Comparison of ENCODE assay signal across 9 cellular contexts in the genomic region with DNA sequence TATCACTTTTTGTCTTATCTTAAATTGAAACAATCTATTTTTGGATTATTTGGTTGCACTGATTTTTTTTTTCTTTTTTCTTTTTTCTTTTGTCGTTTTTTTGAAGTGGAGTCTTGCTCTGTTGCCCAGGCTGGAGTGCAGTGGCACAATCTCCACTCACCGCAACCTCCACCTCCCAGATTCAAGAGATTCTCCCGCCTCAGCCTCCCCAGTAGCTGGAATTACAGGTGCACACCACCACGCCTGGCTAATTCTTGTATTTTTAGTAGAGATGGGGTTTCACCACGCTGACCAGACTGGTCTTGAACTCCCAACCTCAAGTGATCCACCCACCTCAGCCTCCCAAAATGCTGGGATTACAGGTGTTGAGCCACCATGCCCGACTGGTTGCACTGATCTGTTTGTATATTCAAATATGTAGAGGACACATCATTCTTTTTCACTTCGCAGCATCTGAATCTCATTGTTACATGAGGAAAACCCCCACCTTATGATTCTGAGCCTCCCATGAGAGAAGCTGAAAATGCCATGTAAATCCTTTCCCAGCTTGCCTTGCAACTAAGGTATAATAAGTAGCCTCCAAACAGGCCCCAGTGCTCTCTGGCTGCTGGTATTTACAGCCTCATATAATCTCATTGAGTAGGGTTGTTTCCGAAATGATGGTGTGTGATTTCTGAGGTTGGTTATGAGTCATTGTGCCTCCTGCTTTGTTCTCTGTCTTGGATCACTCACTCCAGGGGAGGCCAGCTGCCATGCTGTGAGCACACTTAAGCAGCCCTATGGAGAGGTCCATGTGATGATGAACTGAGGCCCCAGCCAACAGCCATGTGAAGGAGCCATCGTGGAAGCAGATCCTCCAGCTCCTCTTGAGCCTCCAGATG. TPM values are rescaled to one million over a fixed set of nuclear protein-coding genes. Genes with fewer than 3 reads are reported as not detected.
DNase-seq lines count a peak whose midpoint lies in the region; ATAC-seq, FAIRE-seq and TF ChIP-seq lines count a peak whose summit lies in the region.
"Had no signal": no experiment of that assay in that cellular context is flagged by ENCODE, and none has a peak within 500 bp of the region (broad histone marks: within the 10 kb centered on the region; RNA-seq: fewer than 3 reads in every experiment).

No MANE protein-coding gene starts in this region.

- no peak for TF ChIP-seq RAD21 in A549 (conservative IDR thresholded peaks at IDR 0.05 in 1 of 2, IDR thresholded peaks at IDR 0.05 in 1 of 2)

- H3K4me2 ChIP-seq in A549 (no peak overlapping the region), endothelial cell of umbilical vein (ENCODE audit: insufficient read depth, low read length) (no peak overlapping the region)

- peak overlapping the region; percentile 35 for H2AFZ ChIP-seq in endothelial cell of umbilical vein (ENCODE audit: low read depth, low read length)

- H3K9me3 ChIP-seq in A549 (no peaks in the 10 kb centered on the region), endothelial cell of umbilical vein (replicated peaks; ENCODE audit: control insufficient read depth, insufficient read depth, low read length) (no peaks in the 10 kb centered on the region)

- CTCF ChIA-PET in A549 (lab: Yijun Ruan, JAX) = interaction anchor here (0.7 to 1.9 kb wide), 3 partner anchors 9 to 154 kb away, joined by 3 to 5 read pairs (median 3); no protein-coding TSS in a partner anchor
- CTCF ChIA-PET in endothelial cell of umbilical vein (lab: Charles Lee) = interaction anchor here (1.9 to 2.1 kb wide), 2 partner anchors 10 to 30 kb away, joined by 6 read pairs; no protein-coding TSS in a partner anchor

- 62% methylated on average over 9 of the region's 9 CpGs for WGBS in A549 (ENCODE audit: missing lambda C conversion rate)

- FAIRE-seq in A549 (lab: Jason Lieb, UNC) (no peak), endothelial cell of umbilical vein (lab: Jason Lieb, UNC) (no peak), urothelium cell line (lab: Jason Lieb, UNC) (no peak)
- FAIRE-seq: H1 had no signal

- no peaks in the 10 kb centered on the region for H3K36me3 ChIP-seq in endothelial cell of umbilical vein (ENCODE audit: control insufficient read depth in 2 of 2, extremely low read depth in 1 of 2, insufficient read depth in 2 of 2, low read length in 2 of 2)

- POLR2A ChIA-PET in A549 (lab: Yijun Ruan, JAX) (interaction anchor here (1.0 kb wide), 1 partner anchor 41 kb away, joined by 5 read pairs; a partner anchor contains a TSS), endothelial cell of umbilical vein (lab: Charles Lee) (no interaction called here)

- no peaks in the 10 kb centered on the region for H3K27me3 ChIP-seq in endothelial cell of umbilical vein (ENCODE audit: control insufficient read depth in 2 of 2, insufficient read depth in 2 of 2, low read length in 2 of 2)

- intact Hi-C loops in endothelial cell of umbilical vein (cut with micrococcal nuclease) = no loop called here

- no peak for TF ChIP-seq EP300 in A549 (IDR thresholded peaks at IDR 0.05)

- TF ChIP-seq POLR2A in A549 (IDR thresholded peaks at IDR 0.05; ENCODE audit: low read length) (no peak), endothelial cell of umbilical vein (IDR thresholded peaks at IDR 0.05; ENCODE audit: low read depth, low read length) (no peak)

- no peaks in the 10 kb centered on the region for H3K9me1 ChIP-seq in endothelial cell of umbilical vein (replicated peaks; ENCODE audit: control insufficient read depth, extremely low read depth, insufficient read depth, low read length)

- TF ChIP-seq CTCF in A549 (IDR thresholded peaks at IDR 0.05) (no peak), endothelial cell of umbilical vein (IDR thresholded peaks at IDR 0.05; ENCODE audit: extremely low read depth in 1 of 2, insufficient read depth in 1 of 2, low read depth in 1 of 2, low read length in 2 of 2) (no peak)

- BruUV-seq in endothelial cell of umbilical vein (replicated peaks; lab: Mats Ljungman, UMichigan) = no TSS peak

- no peak overlapping the region for H3K27ac ChIP-seq in A549
- no peak overlapping the region for H3K27ac ChIP-seq in endothelial cell of umbilical vein (ENCODE audit: insufficient read depth, low read depth, low read length)

- no peaks in the 10 kb centered on the region for H4K20me1 ChIP-seq in endothelial cell of umbilical vein (replicated peaks; ENCODE audit: control insufficient read depth, extremely low read depth, insufficient read depth, low read length)

- no peak overlapping the region for H3K4me3 ChIP-seq in A549
- no peak overlapping the region for H3K4me3 ChIP-seq in endothelial cell of umbilical vein (replicated peaks in 1 of 3; ENCODE audit: insufficient read depth in 1 of 3, low read depth in 1 of 3, low read length in 3 of 3)

- H3K4me1 ChIP-seq in A549 (peaks cover 9% of the 10 kb centered on the region; the same call in 2 of the 3 replicates), endothelial cell of umbilical vein (ENCODE audit: control insufficient read depth, extremely low read depth, insufficient read depth, low read length) (peaks cover 8% of the 10 kb centered on the region)

- ATAC-seq in A549 (no peak), GM18520 (IDR thresholded peaks at IDR 0.05; ENCODE audit: unreplicated experiment) (peak; percentile 44), HG02981 (IDR thresholded peaks at IDR 0.05; ENCODE audit: unreplicated experiment) (peak; percentile 38)

- DNase-seq in A549 (ENCODE audit: low read depth in 1 of 2, low spot score in 1 of 2) (peak in 1 of 2 experiments; percentile 24), RKO (ENCODE audit: low spot score) (peak; percentile 76), endothelial cell of umbilical vein (ENCODE audit: low read depth, low spot score) (no peak), urothelium cell line (ENCODE audit: low spot score) (peak; percentile 22), anterior cingulate cortex (lab: John Stamatoyannopoulos, UW) (no peak), NCI-H187 treated with DMSO at 0.1 percent for 48 hours (lab: John Stamatoyannopoulos, UW) (no peak)

- no peaks in the 10 kb centered on the region for H3K79me2 ChIP-seq in endothelial cell of umbilical vein (ENCODE audit: control insufficient read depth, insufficient read depth, low read length)

- no peak overlapping the region for H3K9ac ChIP-seq in endothelial cell of umbilical vein (replicated peaks; ENCODE audit: extremely low read depth, insufficient read depth, low read length)

- dilution Hi-C loops in endothelial cell of umbilical vein (cut with MboI; ENCODE audit: extremely low pct_ligation_motif_present, low sequenced_read_pairs) = no loop called here

TF ChIP-seq in A549, 52 proteins besides CTCF, POLR2A, EP300 and RAD21 (continues in another document):
- TF ChIP-seq, protein P1, sequence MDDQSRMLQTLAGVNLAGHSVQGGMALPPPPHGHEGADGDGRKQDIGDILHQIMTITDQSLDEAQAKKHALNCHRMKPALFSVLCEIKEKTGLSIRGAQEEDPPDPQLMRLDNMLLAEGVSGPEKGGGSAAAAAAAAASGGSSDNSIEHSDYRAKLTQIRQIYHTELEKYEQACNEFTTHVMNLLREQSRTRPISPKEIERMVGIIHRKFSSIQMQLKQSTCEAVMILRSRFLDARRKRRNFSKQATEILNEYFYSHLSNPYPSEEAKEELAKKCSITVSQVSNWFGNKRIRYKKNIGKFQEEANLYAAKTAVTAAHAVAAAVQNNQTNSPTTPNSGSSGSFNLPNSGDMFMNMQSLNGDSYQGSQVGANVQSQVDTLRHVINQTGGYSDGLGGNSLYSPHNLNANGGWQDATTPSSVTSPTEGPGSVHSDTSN (IDR thresholded peaks at IDR 0.05) = no peak

TF ChIP-seq in endothelial cell of umbilical vein, 7 proteins besides CTCF, POLR2A, EP300 and RAD21:
- peak; percentile 23 for TF ChIP-seq JUN (IDR thresholded peaks at IDR 0.05; ENCODE audit: borderline replicate concordance, insufficient read depth, insufficient read length, low read depth)
- TF ChIP-seq POLR2AphosphoS5 (IDR thresholded peaks at IDR 0.05; ENCODE audit: insufficient read depth, low read depth, low read length) = no peak

RNA-seq across cellular contexts. Expression of a gene that starts 5.2 kb away (rescaled TPM):
- polyA plus RNA-seq in A549 (2011; rRNA removed) = 694 and 915 TPM in 2 replicates
- polyA plus RNA-seq in A549 (2012; cell fraction: cytosol; rRNA removed) = 190 and 248 TPM in 2 replicates
- polyA plus RNA-seq in A549 (2012; cell fraction: nucleus; rRNA removed) = 169 and 264 TPM in 2 replicates
- 619 to 636 TPM (median 624 TPM) in 3 replicates for polyA plus RNA-seq in A549 (2017; fragmentation: RNase III; extraction: RNeasy Plus Mini Kit Qiagen cat#74134 plus additional on column Dnase treatment)
- 128 and 141 TPM in 2 replicates for polyA minus RNA-seq in A549 (2011; rRNA and poly(A)+ RNA removed)
- total RNA-seq in endothelial cell of umbilical vein = 1,253 and 1,310 TPM in 2 replicates
- polyA plus RNA-seq in endothelial cell of umbilical vein = 188 and 310 TPM in 2 replicates
- polyA plus RNA-seq in endothelial cell of umbilical vein (2011; cell fraction: cytosol; rRNA removed) = 622 and 672 TPM in 2 replicates
- polyA plus RNA-seq in endothelial cell of umbilical vein (2011; cell fraction: nucleus; rRNA removed) = 1,138 and 1,640 TPM in 2 replicates
- polyA plus RNA-seq in endothelial cell of umbilical vein (2012) = 967 and 1,014 TPM in 2 replicates
- 299 and 328 TPM in 2 replicates for polyA minus RNA-seq in endothelial cell of umbilical vein
- 72.4 TPM for polyA minus RNA-seq in endothelial cell of umbilical vein (2011; cell fraction: cytosol; rRNA and poly(A)+ RNA removed)
- polyA minus RNA-seq in endothelial cell of umbilical vein (2011; cell fraction: nucleus; rRNA and poly(A)+ RNA removed) = 434 and 718 TPM in 2 replicates

RNA-seq across cellular contexts. Expression of a gene that starts 40.7 kb away (rescaled TPM):
- 48.2 and 65.4 TPM in 2 replicates for polyA plus RNA-seq in A549 (2011; rRNA removed)
- polyA plus RNA-seq in A549 (2012; cell fraction: cytosol; rRNA removed) = 15.6 and 17.2 TPM in 2 replicates
- 8.5 and 13.1 TPM in 2 replicates for polyA plus RNA-seq in A549 (2012; cell fraction: nucleus; rRNA removed)
- 28.7 to 30.8 TPM (median 30.5 TPM) in 3 replicates for polyA plus RNA-seq in A549 (2017; fragmentation: RNase III; extraction: RNeasy Plus Mini Kit Qiagen cat#74134 plus additional on column Dnase treatment)
- 12.6 and 13.5 TPM in 2 replicates for polyA minus RNA-seq in A549 (2011; rRNA and poly(A)+ RNA removed)
- total RNA-seq in endothelial cell of umbilical vein = 35.1 and 36.8 TPM in 2 replicates
- polyA plus RNA-seq in endothelial cell of umbilical vein = 13.8 and 17.6 TPM in 2 replicates
- polyA plus RNA-seq in endothelial cell of umbilical vein (2011; cell fraction: cytosol; rRNA removed) = 16.5 and 18.1 TPM in 2 replicates
- 29.0 and 40.9 TPM in 2 replicates for polyA plus RNA-seq in endothelial cell of umbilical vein (2011; cell fraction: nucleus; rRNA removed)
- polyA plus RNA-seq in endothelial cell of umbilical vein (2012) = 27.8 and 35.9 TPM in 2 replicates
- 17.9 and 18.1 TPM in 2 replicates for polyA minus RNA-seq in endothelial cell of umbilical vein
- 13.5 TPM for polyA minus RNA-seq in endothelial cell of umbilical vein (2011; cell fraction: cytosol; rRNA and poly(A)+ RNA removed)
- polyA minus RNA-seq in endothelial cell of umbilical vein (2011; cell fraction: nucleus; rRNA and poly(A)+ RNA removed) = 21.6 and 31.0 TPM in 2 replicates

Comparison
In these comparisons a context has a peak if more than half of its experiments do, and no peak if none do; other contexts are left out.
1. ATAC-seq: peak in GM18520 (single experiment) and HG02981 (single experiment); none in A549 (0 of 2).
2. DNase-seq: peak in RKO (single experiment) and urothelium cell line (single experiment); none in endothelial cell of umbilical vein (single experiment), anterior cingulate cortex (0 of 58) and NCI-H187 treated with DMSO at 0.1 percent for 48 hours (single experiment).